Comparison of ENCODE assay signal across 1 cellular context in genomic region chr19:11597202-11598102, GRCh38.
TF ChIP-seq lines count a peak whose summit lies in the region.

TSS of gene ZNF627 (plus strand) at chr19:11597483. CDS start at chr19:11597628, 145 bp downstream.

TF ChIP-seq in K562, 482 proteins besides CTCF, POLR2A, EP300 and RAD21 (continued from another document):
- TF ChIP-seq FOXP4 (CRISPR knock-in tag; IDR thresholded peaks at IDR 0.05; ENCODE audit: borderline replicate concordance) (no peak; the same call in 1 of the 2 replicates), TARDBP (IDR thresholded peaks at IDR 0.05) (no peak), ZNF398 (CRISPR knock-in tag; IDR thresholded peaks at IDR 0.05) (no peak), GMEB1 (CRISPR knock-in tag; IDR thresholded peaks at IDR 0.05) (0 out of 2 replicates have a peak, but pooled peaks have one; percentile 31), SNAPC5 (CRISPR knock-in tag; IDR thresholded peaks at IDR 0.05) (no peak), ZNF395 (CRISPR knock-in tag; IDR thresholded peaks at IDR 0.05) (no peak), HMBOX1 (IDR thresholded peaks at IDR 0.05) (no peak), NR2C2 (CRISPR knock-in tag; IDR thresholded peaks at IDR 0.05) (no peak), NR2C2 (tag; IDR thresholded peaks at IDR 0.05) (peak; percentile 72; the same call in 1 of the 2 replicates), MXD1 (CRISPR knock-in tag; IDR thresholded peaks at IDR 0.05; ENCODE audit: borderline replicate concordance, poor library complexity, severe bottlenecking) (no peak), RCOR1 (IDR thresholded peaks at IDR 0.05; ENCODE audit: borderline replicate concordance in 1 of 2, low read depth in 2 of 2, low read length in 2 of 2) (no peak), ATF1 (CRISPR knock-in tag; IDR thresholded peaks at IDR 0.05) (no peak), ATF1 (tag; IDR thresholded peaks at IDR 0.05) (peak; percentile 92), E2F5 (CRISPR knock-in tag; IDR thresholded peaks at IDR 0.05) (no peak), RBM25 (IDR thresholded peaks at IDR 0.05; ENCODE audit: low read depth, low read length, severe bottlenecking) (peak; percentile 51), MEIS2 (IDR thresholded peaks at IDR 0.05; ENCODE audit: partially characterized antibody) (peak; percentile 66), POLR2G (IDR thresholded peaks at IDR 0.05; ENCODE audit: low read depth, low read length) (peak; percentile 100), ZKSCAN3 (CRISPR knock-in tag; IDR thresholded peaks at IDR 0.05) (no peak), MEF2D (tag; conservative IDR thresholded peaks at IDR 0.05; ENCODE audit: low read depth) (no peak), ZMIZ1 (IDR thresholded peaks at IDR 0.05; ENCODE audit: low read depth in 2 of 2, low read length in 2 of 2) (no peak), ARID3A (IDR thresholded peaks at IDR 0.05; ENCODE audit: borderline replicate concordance, low read depth, low read length) (no peak), NFYB (IDR thresholded peaks at IDR 0.05; ENCODE audit: extremely low read depth, insufficient read length) (peak; percentile 90), ZBTB33 (CRISPR knock-in tag; IDR thresholded peaks at IDR 0.05) (peak; percentile 65; the same call in 1 of the 2 replicates), KDM1A (IDR thresholded peaks at IDR 0.05) (no peak), SP2 (IDR thresholded peaks at IDR 0.05; ENCODE audit: extremely low read depth, low read depth, low read length, poor library complexity, severe bottlenecking) (no peak), NFIX (CRISPR knock-in tag; IDR thresholded peaks at IDR 0.05; ENCODE audit: low read depth) (no peak), BDP1 (IDR thresholded peaks at IDR 0.05; ENCODE audit: insufficient read depth, insufficient read length) (no peak), SIN3B (IDR thresholded peaks at IDR 0.05; ENCODE audit: low read depth) (0 out of 2 replicates have a peak, but pooled peaks have one; percentile 62), MECOM (CRISPR knock-in tag; IDR thresholded peaks at IDR 0.05) (no peak), ZNF143 (CRISPR knock-in tag; IDR thresholded peaks at IDR 0.05) (no peak), SREBF1 (IDR thresholded peaks at IDR 0.05; ENCODE audit: borderline replicate concordance, low read depth, low read length) (no peak), HLTF (IDR thresholded peaks at IDR 0.05) (0 out of 2 replicates have a peak, but pooled peaks have one; percentile 50), GABPB2 (CRISPR knock-in tag; conservative IDR thresholded peaks at IDR 0.05) (no peak), U2AF1 (optimal IDR thresholded peaks at IDR 0.05; ENCODE audit: low read depth, low read length) (peak; percentile 62), RNF219 (CRISPR knock-in tag; IDR thresholded peaks at IDR 0.05) (no peak)
